ENCODE assay signal across 26 cellular contexts in the genomic region with DNA sequence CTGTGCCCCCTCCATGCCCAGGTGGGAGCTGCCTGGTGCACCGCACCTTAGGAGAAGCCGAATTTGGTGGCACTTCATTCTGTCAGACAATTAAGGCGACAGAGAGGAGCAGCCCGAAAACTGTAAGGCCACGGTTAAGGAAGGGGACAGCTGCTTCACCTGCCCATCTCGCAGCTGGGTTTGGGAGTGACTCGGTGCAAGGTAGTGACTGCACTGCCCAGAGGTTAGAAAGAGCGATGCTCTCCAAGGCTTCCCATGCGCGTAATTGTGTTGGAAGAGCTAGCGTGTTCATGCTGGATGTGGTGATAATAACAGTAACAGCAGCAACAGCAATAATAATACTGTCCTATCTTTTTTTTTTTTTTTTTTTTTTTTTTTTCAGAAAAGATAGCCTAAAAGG.
DNase-seq lines count a peak whose midpoint lies in the region; ATAC-seq and TF ChIP-seq lines count a peak whose summit lies in the region.
"Had no signal": no experiment of that assay in that cellular context is flagged by ENCODE, and none has a peak within 500 bp of the region (broad histone marks: within the 10 kb centered on the region; RNA-seq: fewer than 3 reads in every experiment).

No MANE protein-coding gene starts in this region.

- H3K27ac ChIP-seq in GM23338 (ENCODE audit: low read depth) = no peak overlapping the region
- H3K27ac ChIP-seq: ascending aorta, dorsolateral prefrontal cortex, HL-60 had no signal

- H3K27me3 ChIP-seq in GM23338 (ENCODE audit: insufficient read depth) (peaks cover 36% of the 10 kb centered on the region), neuron (ENCODE audit: insufficient read depth, low read length) (no peaks in the 10 kb centered on the region)
- H3K27me3 ChIP-seq: ascending aorta had no signal

- H3K4me1 ChIP-seq in GM23338 (ENCODE audit: insufficient read depth) = peaks cover 23% of the 10 kb centered on the region
- H3K4me1 ChIP-seq in neuron (ENCODE audit: insufficient read depth, low read length) = peaks cover 14% of the 10 kb centered on the region
- H3K4me1 ChIP-seq: ascending aorta had no signal

- no peaks in the 10 kb centered on the region for H3K9me2 ChIP-seq in GM23338 (ENCODE audit: insufficient read depth)

- no peak for TF ChIP-seq CTCF in GM23338 (conservative IDR thresholded peaks at IDR 0.05; ENCODE audit: low read depth in 2 of 2)
- no peak for TF ChIP-seq CTCF in brain (conservative IDR thresholded peaks at IDR 0.05)

- ATAC-seq in GM23338 (peak; percentile 83), GM21786 (IDR thresholded peaks at IDR 0.05; ENCODE audit: unreplicated experiment) (no peak)

- H3K9me3 ChIP-seq in iPS-18c (ENCODE audit: control insufficient read depth, insufficient read depth, low read length) (no peaks in the 10 kb centered on the region), neuron (ENCODE audit: low read length) (no peaks in the 10 kb centered on the region)
- H3K9me3 ChIP-seq: ascending aorta had no signal

- H3K4me3 Mint-ChIP-seq in GM23338 (peak overlapping the region; percentile 73), brain (peak overlapping the region; percentile 63 to 90 (median 83))
- H3K4me3 Mint-ChIP-seq: activated naive CD8-positive, alpha-beta T cell had no signal

- no peaks in the 10 kb centered on the region for H4K20me1 ChIP-seq in GM23338 (replicated peaks; ENCODE audit: insufficient read depth)

- peak overlapping the region; percentile 85 for H3K4me2 ChIP-seq in GM23338

- peaks cover 5% of the 10 kb centered on the region for H3K27me3 Mint-ChIP-seq in GM23338 (ENCODE audit: insufficient read depth, low read depth, poor library complexity)
- peaks cover 27% of the 10 kb centered on the region for H3K27me3 Mint-ChIP-seq in brain

- H3K36me3 Mint-ChIP-seq in GM23338 (ENCODE audit: low read depth) (no peaks in the 10 kb centered on the region), brain (no peaks in the 10 kb centered on the region)
- H3K36me3 Mint-ChIP-seq: activated naive CD8-positive, alpha-beta T cell had no signal

- H3K4me1 Mint-ChIP-seq in GM23338 = peaks cover 25% of the 10 kb centered on the region
- peaks cover 12% of the 10 kb centered on the region for H3K4me1 Mint-ChIP-seq in brain

- DNase-seq in GM23338 (ENCODE audit: low spot score) = peak; percentile 37
- DNase-seq in NOMO-1 (lab: John Stamatoyannopoulos, UW; ENCODE audit: unreplicated experiment in 2 of 2) = no peak
- DNase-seq in SIG-M5 treated with dmso at 0.1 percent for 504 hours (lab: John Stamatoyannopoulos, UW; ENCODE audit: unreplicated experiment) = no peak
- DNase-seq in SW 1271 (lab: John Stamatoyannopoulos, UW) = no peak
- DNase-seq: activated CD4-positive, alpha-beta T cell treated with anti-CD3 and anti-CD28 coated beads, Interleukin-2, amount 50 U/mL, for 48 hours; activated CD4-positive, CD25-positive, alpha-beta regulatory T cell; activated CD8-positive, alpha-beta memory T cell treated with anti-CD3 and anti-CD28 coated beads, Interleukin-2, amount 50 U/mL, for 4 hours; central memory CD4-positive, alpha-beta T cell; DMS79; dorsolateral prefrontal cortex; HCEC 1CT; kidney; NCI-H1092; NCI-H1930; NCI-H226; NCI-H748 treated with DMSO at 0.1 percent for 48 hours; stimulated activated CD4-positive, alpha-beta T cell treated with anti-CD3 and anti-CD28 coated beads, Interleukin-4, amount 100 ng/mL, for 4 hours; stimulated activated naive CD4-positive, alpha-beta T cell; T-helper 9 cell had no signal

- H3K36me3 ChIP-seq in GM23338 (ENCODE audit: insufficient read depth) = no peaks in the 10 kb centered on the region
- no peaks in the 10 kb centered on the region for H3K36me3 ChIP-seq in neuron (ENCODE audit: insufficient read depth, low read length)
- H3K36me3 ChIP-seq: ascending aorta had no signal

- H3K9me3 Mint-ChIP-seq in GM23338 (no peaks in the 10 kb centered on the region), brain (peaks cover 0 to 3% (median 0%) of the 10 kb centered on the region in 5 experiments)

- H2AFZ ChIP-seq in GM23338 (no peak overlapping the region; the same call in 1 of the 2 replicates), neuron (ENCODE audit: low read depth, low read length) (no peak overlapping the region)

- H3K4me3 ChIP-seq in GM23338 (peak overlapping the region; percentile 61), iPS-18c (ENCODE audit: insufficient read depth, low read depth, low read length) (peak overlapping the region; percentile 38; the same call in 1 of the 2 replicates), neuron (ENCODE audit: low read length) (peak overlapping the region; percentile 48)

- H3K27ac Mint-ChIP-seq in GM23338 = no peak overlapping the region
- H3K27ac Mint-ChIP-seq in brain = peak overlapping the region in 2 of 5 experiments; percentile 58 to 63
- H3K27ac Mint-ChIP-seq: activated naive CD8-positive, alpha-beta T cell had no signal

- no peaks in the 10 kb centered on the region for H3F3A ChIP-seq in GM23338 (replicated peaks; ENCODE audit: low read depth)

- H3K79me2 ChIP-seq in GM23338 (replicated peaks; ENCODE audit: insufficient read depth) = no peaks in the 10 kb centered on the region

TF ChIP-seq in GM23338, 12 proteins besides CTCF, POLR2A, EP300 and RAD21 (continues in another document):
- TF ChIP-seq ZNF331 (CRISPR knock-in tag; IDR thresholded peaks at IDR 0.05; ENCODE audit: low read depth) (no peak), EZH2 (IDR thresholded peaks at IDR 0.05; ENCODE audit: low read depth, unreplicated experiment) (no peak), CREB1 (CRISPR knock-in tag; IDR thresholded peaks at IDR 0.05; ENCODE audit: low read depth) (no peak), ZNF114 (CRISPR knock-in tag; IDR thresholded peaks at IDR 0.05) (no peak), JUNB (IDR thresholded peaks at IDR 0.05; ENCODE audit: unreplicated experiment) (no peak), EZH2phosphoT487 (IDR thresholded peaks at IDR 0.05; ENCODE audit: unreplicated experiment) (no peak)
- TF ChIP-seq, protein P1, sequence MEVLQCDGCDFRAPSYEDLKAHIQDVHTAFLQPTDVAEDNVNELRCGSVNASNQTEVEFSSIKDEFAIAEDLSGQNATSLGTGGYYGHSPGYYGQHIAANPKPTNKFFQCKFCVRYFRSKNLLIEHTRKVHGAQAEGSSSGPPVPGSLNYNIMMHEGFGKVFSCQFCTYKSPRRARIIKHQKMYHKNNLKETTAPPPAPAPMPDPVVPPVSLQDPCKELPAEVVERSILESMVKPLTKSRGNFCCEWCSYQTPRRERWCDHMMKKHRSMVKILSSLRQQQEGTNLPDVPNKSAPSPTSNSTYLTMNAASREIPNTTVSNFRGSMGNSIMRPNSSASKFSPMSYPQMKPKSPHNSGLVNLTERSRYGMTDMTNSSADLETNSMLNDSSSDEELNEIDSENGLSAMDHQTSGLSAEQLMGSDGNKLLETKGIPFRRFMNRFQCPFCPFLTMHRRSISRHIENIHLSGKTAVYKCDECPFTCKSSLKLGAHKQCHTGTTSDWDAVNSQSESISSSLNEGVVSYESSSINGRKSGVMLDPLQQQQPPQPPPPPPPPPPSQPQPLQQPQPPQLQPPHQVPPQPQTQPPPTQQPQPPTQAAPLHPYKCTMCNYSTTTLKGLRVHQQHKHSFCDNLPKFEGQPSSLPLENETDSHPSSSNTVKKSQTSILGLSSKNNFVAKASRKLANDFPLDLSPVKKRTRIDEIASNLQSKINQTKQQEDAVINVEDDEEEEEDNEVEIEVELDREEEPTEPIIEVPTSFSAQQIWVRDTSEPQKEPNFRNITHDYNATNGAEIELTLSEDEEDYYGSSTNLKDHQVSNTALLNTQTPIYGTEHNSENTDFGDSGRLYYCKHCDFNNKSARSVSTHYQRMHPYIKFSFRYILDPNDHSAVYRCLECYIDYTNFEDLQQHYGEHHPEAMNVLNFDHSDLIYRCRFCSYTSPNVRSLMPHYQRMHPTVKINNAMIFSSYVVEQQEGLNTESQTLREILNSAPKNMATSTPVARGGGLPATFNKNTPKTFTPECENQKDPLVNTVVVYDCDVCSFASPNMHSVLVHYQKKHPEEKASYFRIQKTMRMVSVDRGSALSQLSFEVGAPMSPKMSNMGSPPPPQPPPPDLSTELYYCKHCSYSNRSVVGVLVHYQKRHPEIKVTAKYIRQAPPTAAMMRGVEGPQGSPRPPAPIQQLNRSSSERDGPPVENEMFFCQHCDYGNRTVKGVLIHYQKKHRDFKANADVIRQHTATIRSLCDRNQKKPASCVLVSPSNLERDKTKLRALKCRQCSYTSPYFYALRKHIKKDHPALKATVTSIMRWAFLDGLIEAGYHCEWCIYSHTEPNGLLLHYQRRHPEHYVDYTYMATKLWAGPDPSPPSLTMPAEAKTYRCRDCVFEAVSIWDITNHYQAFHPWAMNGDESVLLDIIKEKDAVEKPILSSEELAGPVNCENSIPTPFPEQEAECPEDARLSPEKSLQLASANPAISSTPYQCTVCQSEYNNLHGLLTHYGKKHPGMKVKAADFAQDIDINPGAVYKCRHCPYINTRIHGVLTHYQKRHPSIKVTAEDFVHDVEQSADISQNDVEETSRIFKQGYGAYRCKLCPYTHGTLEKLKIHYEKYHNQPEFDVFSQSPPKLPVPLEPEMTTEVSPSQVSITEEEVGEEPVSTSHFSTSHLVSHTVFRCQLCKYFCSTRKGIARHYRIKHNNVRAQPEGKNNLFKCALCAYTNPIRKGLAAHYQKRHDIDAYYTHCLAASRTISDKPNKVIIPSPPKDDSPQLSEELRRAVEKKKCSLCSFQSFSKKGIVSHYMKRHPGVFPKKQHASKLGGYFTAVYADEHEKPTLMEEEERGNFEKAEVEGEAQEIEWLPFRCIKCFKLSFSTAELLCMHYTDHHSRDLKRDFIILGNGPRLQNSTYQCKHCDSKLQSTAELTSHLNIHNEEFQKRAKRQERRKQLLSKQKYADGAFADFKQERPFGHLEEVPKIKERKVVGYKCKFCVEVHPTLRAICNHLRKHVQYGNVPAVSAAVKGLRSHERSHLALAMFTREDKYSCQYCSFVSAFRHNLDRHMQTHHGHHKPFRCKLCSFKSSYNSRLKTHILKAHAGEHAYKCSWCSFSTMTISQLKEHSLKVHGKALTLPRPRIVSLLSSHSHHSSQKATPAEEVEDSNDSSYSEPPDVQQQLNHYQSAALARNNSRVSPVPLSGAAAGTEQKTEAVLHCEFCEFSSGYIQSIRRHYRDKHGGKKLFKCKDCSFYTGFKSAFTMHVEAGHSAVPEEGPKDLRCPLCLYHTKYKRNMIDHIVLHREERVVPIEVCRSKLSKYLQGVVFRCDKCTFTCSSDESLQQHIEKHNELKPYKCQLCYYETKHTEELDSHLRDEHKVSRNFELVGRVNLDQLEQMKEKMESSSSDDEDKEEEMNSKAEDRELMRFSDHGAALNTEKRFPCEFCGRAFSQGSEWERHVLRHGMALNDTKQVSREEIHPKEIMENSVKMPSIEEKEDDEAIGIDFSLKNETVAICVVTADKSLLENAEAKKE (CRISPR knock-in tag; IDR thresholded peaks at IDR 0.05) = no peak
